ENCODE assay signal across 25 cellular contexts in genomic region chr4:103162176-103162575, GRCh38. TPM values are rescaled to one million over a fixed set of nuclear protein-coding genes. Genes with fewer than 3 reads are reported as not detected.
DNase-seq lines count a peak whose midpoint lies in the region; ATAC-seq, FAIRE-seq and TF ChIP-seq lines count a peak whose summit lies in the region.
"Had no signal": no experiment of that assay in that cellular context is flagged by ENCODE, and none has a peak within 500 bp of the region (broad histone marks: within the 10 kb centered on the region; RNA-seq: fewer than 3 reads in every experiment).

No MANE protein-coding gene starts in this region.

- CTCF ChIA-PET in SK-N-SH (lab: Yijun Ruan, JAX) (no interaction called here), GM12878 (lab: Yijun Ruan, JAX) (interaction anchor here (1.3 to 1.7 kb wide), 2 partner anchors 13 to 22 kb away, joined by 3 to 6 read pairs; no protein-coding TSS in a partner anchor)

- no peak overlapping the region for H3K23ac ChIP-seq in trophoblast cell (ENCODE audit: low read length)

- H2BK120ac ChIP-seq in trophoblast cell (ENCODE audit: insufficient read depth, low read length, poor library complexity) = no peak overlapping the region

- H3K79me2 ChIP-seq in SK-N-SH (ENCODE audit: insufficient read depth) (0 out of 2 replicates have a peak, but pooled peaks cover 5% of the 10 kb centered on the region), GM12878 (ENCODE audit: control insufficient read depth, insufficient read depth, low read length) (no peaks in the 10 kb centered on the region), trophoblast cell (ENCODE audit: control insufficient read depth, insufficient read depth, low read length, poor library complexity) (no peaks in the 10 kb centered on the region)

- ATAC-seq in SK-N-SH treated with all-trans-retinoic acid at 6 μM for 48 hours (no peak), GM12878 (no peak)
- ATAC-seq: A549; CD8-positive, alpha-beta T cell had no signal

- H2AFZ ChIP-seq in SK-N-SH (ENCODE audit: low read depth) (peak overlapping the region; percentile 58; the same call in 1 of the 2 replicates), GM12878 (ENCODE audit: control insufficient read depth, low read depth, low read length) (no peak overlapping the region), trophoblast cell (ENCODE audit: insufficient read depth, low read length, poor library complexity) (no peak overlapping the region)

- H3K36me3 ChIP-seq in SK-N-SH (replicated peaks in 1 of 2; ENCODE audit: control insufficient read depth in 1 of 2, insufficient read depth in 2 of 2, low read length in 1 of 2) = peaks cover 32 to 64% of the 10 kb centered on the region in 2 experiments
- peaks cover 1 to 12% of the 10 kb centered on the region in 2 experiments; a peak in 1 of 4 replicates for H3K36me3 ChIP-seq in GM12878 (ENCODE audit: control insufficient read depth in 2 of 2, insufficient read depth in 2 of 2, low read length in 1 of 2)
- H3K36me3 ChIP-seq in trophoblast cell (ENCODE audit: control insufficient read depth in 1 of 2, insufficient read depth in 2 of 2, low read length in 2 of 2) = peaks cover 3% of the 10 kb centered on the region in 2 experiments

- H3K9me3 ChIP-seq in SK-N-SH (no peaks in the 10 kb centered on the region), GM12878 (replicated peaks; ENCODE audit: control insufficient read depth, insufficient read depth, low read length) (no peaks in the 10 kb centered on the region), trophoblast cell (ENCODE audit: insufficient read depth, low read depth, low read length) (no peaks in the 10 kb centered on the region)
- H3K9me3 ChIP-seq: A549 had no signal

- WGBS in SK-N-SH (ENCODE audit: low lambda C conversion rate) = 98% methylated on average over 2 of the region's 2 CpGs
- WGBS in GM12878 (ENCODE audit: insufficient coverage, insufficient replicate concordance, low lambda C conversion rate, missing lambda C conversion rate) = 94% methylated on average over 2 of the region's 2 CpGs
- WGBS in trophoblast cell (ENCODE audit: extremely low coverage, insufficient coverage, insufficient read length) = no CpG with 5 or more reads among the region's 2 CpGs

- no peak overlapping the region for H3K27ac ChIP-seq in SK-N-SH (ENCODE audit: low read depth in 2 of 2, low read length in 1 of 2)
- no peak overlapping the region for H3K27ac ChIP-seq in GM12878 (ENCODE audit: control insufficient read depth, insufficient read depth)
- no peak overlapping the region for H3K27ac ChIP-seq in trophoblast cell (ENCODE audit: low read depth, low read length)
- H3K27ac ChIP-seq: 22Rv1; A549; BLaER1 treated with 17β-estradiol and CSF1 and Interleukin-3, amounts not matched to agents 10 nM and 100 nM; C4-2B had no signal

- H3K14ac ChIP-seq in trophoblast cell (ENCODE audit: low read length) = no peak overlapping the region

- no peak overlapping the region for H3K18ac ChIP-seq in trophoblast cell (ENCODE audit: low read length)

- SMC1A ChIA-PET in GM12878 (lab: Charles Lee; ENCODE audit: uncharacterized antibody, unreplicated experiment) = interaction anchor here (0.6 to 1.5 kb wide), 2 partner anchors 21 to 1808 kb away, joined by 3 to 7 read pairs; no protein-coding TSS in a partner anchor

- no peak overlapping the region for H2AK5ac ChIP-seq in trophoblast cell (ENCODE audit: low read length)

- no TSS peak for BruUV-seq in GM12878 (replicated peaks; lab: Mats Ljungman, UMichigan)

- no peak overlapping the region for H3K4me2 ChIP-seq in SK-N-SH
- no peak overlapping the region for H3K4me2 ChIP-seq in GM12878 (ENCODE audit: control insufficient read depth, insufficient read depth)
- H3K4me2 ChIP-seq in trophoblast cell (ENCODE audit: low read length) = no peak overlapping the region
- H3K4me2 ChIP-seq: A549; BLaER1 treated with 17β-estradiol and CSF1 and Interleukin-3, amounts not matched to agents 10 nM and 100 nM had no signal

- no peak for DNase-seq in SK-N-SH
- DNase-seq in GM12878 (ENCODE audit: low read depth, low spot score) = no peak
- DNase-seq in frontal cortex (ENCODE audit: low spot score in 2 of 2) = no peak
- DNase-seq in mucosa of gallbladder (ENCODE audit: low spot score) = no peak
- no peak for DNase-seq in trophoblast cell
- no peak for DNase-seq in COLO829 (ENCODE audit: low spot score)
- DNase-seq: AML-193; CD4-positive, alpha-beta T cell; CD8-positive, alpha-beta T cell; COR-L47; DMS 273 treated with DMSO at 0.1 percent for 48 hours; DMS153; DMS53; DMS79; DND-41; EL; GF-D8 had no signal

- H3K79me1 ChIP-seq in trophoblast cell (ENCODE audit: low read length) = no peaks in the 10 kb centered on the region

- no peak overlapping the region for H4K8ac ChIP-seq in trophoblast cell (ENCODE audit: low read depth, low read length)

- H3K4me3 ChIP-seq in SK-N-SH (ENCODE audit: low read depth in 2 of 2, low read length in 1 of 2) = no peak overlapping the region
- no peak overlapping the region for H3K4me3 ChIP-seq in GM12878
- no peak overlapping the region for H3K4me3 ChIP-seq in trophoblast cell (ENCODE audit: low read depth, low read length)
- H3K4me3 ChIP-seq: A549; BLaER1 treated with 17β-estradiol and CSF1 and Interleukin-3, amounts not matched to agents 10 nM and 100 nM had no signal

- FAIRE-seq in G401.6 (lab: Jason Lieb, UNC) (peak; percentile 11), GM12878 (lab: Jason Lieb, UNC) (peak; percentile 64), frontal cortex (lab: Jason Lieb, UNC) (peak; percentile 8)
- FAIRE-seq: A549, GM12892, GM18507 had no signal

- in situ Hi-C loops in GM12878 (cut with MboI) = no loop called here

- H4K20me1 ChIP-seq in SK-N-SH (ENCODE audit: insufficient read depth) (no peaks in the 10 kb centered on the region), GM12878 (ENCODE audit: control insufficient read depth, insufficient read depth) (no peaks in the 10 kb centered on the region)
- H4K20me1 ChIP-seq: BLaER1 treated with 17β-estradiol and CSF1 and Interleukin-3, amounts not matched to agents 10 nM and 100 nM had no signal

- no peak overlapping the region for H3K9ac ChIP-seq in SK-N-SH
- H3K9ac ChIP-seq in GM12878 (ENCODE audit: control insufficient read depth, insufficient read depth, low read length) = no peak overlapping the region
- H3K9ac ChIP-seq in trophoblast cell (ENCODE audit: low read length) = no peak overlapping the region
- H3K9ac ChIP-seq: BLaER1 treated with 17β-estradiol and CSF1 and Interleukin-3, amounts not matched to agents 10 nM and 100 nM had no signal

- no peak overlapping the region for H4K12ac ChIP-seq in trophoblast cell (ENCODE audit: low read depth, low read length)

- TF ChIP-seq CTCF in SK-N-SH (IDR thresholded peaks at IDR 0.05) (no peak), GM12878 (IDR thresholded peaks at IDR 0.05 in 2 of 3, conservative IDR thresholded peaks at IDR 0.05 in 1 of 3; ENCODE audit: control insufficient read depth in 2 of 3, extremely low read depth in 1 of 3, insufficient read depth in 1 of 3, low read depth in 3 of 3, low read length in 3 of 3) (no peak)

- no peak overlapping the region for H2BK5ac ChIP-seq in trophoblast cell (ENCODE audit: low read depth, low read length, poor library complexity)

- intact Hi-C loops in GM12878 (cut with micrococcal nuclease; ENCODE audit: unreplicated experiment) = no loop called here

- H3K27me3 ChIP-seq in SK-N-SH (ENCODE audit: insufficient read depth) = no peaks in the 10 kb centered on the region
- H3K27me3 ChIP-seq in GM12878 (replicated peaks in 1 of 2; ENCODE audit: control insufficient read depth in 2 of 2, insufficient read depth in 2 of 2, low read length in 1 of 2) = no peaks in the 10 kb centered on the region
- no peaks in the 10 kb centered on the region for H3K27me3 ChIP-seq in trophoblast cell (ENCODE audit: insufficient read depth, low read length)
- H3K27me3 ChIP-seq: BLaER1 treated with 17β-estradiol and CSF1 and Interleukin-3, amounts not matched to agents 10 nM and 100 nM had no signal

- H3K9me2 ChIP-seq in SK-N-SH = no peaks in the 10 kb centered on the region

- no peak for TF ChIP-seq EP300 in SK-N-SH (IDR thresholded peaks at IDR 0.05; ENCODE audit: borderline replicate concordance in 1 of 2, low read depth in 1 of 2, low read length in 1 of 2)
- TF ChIP-seq EP300 in GM12878 (IDR thresholded peaks at IDR 0.05; ENCODE audit: borderline replicate concordance in 1 of 2, control insufficient read depth in 1 of 2, low read depth in 2 of 2, low read length in 2 of 2) = no peak

- POLR2A ChIA-PET in SK-N-SH (lab: Yijun Ruan, JAX) = no interaction called here
- POLR2A ChIA-PET in GM12878 (lab: Charles Lee) = no interaction called here

- RAD21 ChIA-PET in GM12878 (lab: Charles Lee; ENCODE audit: unreplicated experiment) = no interaction called here

- TF ChIP-seq RAD21 in SK-N-SH (IDR thresholded peaks at IDR 0.05; ENCODE audit: low read length) (no peak), GM12878 (IDR thresholded peaks at IDR 0.05; ENCODE audit: insufficient read depth, low read depth, low read length) (no peak)

- H2BK12ac ChIP-seq in trophoblast cell (ENCODE audit: low read length) = no peak overlapping the region

- no peak overlapping the region for H3K4ac ChIP-seq in trophoblast cell (ENCODE audit: low read depth, low read length)

- TF ChIP-seq POLR2A in GM12878 (IDR thresholded peaks at IDR 0.05; ENCODE audit: low read depth, low read length) = no peak

- H3K4me1 ChIP-seq in SK-N-SH (ENCODE audit: control insufficient read depth in 1 of 2, insufficient read depth in 2 of 2, low read depth in 1 of 2, low read length in 1 of 2) (0 out of 4 replicates have a peak, but pooled peaks cover 0 to 4% of the 10 kb centered on the region in 2 experiments), GM12878 (ENCODE audit: control insufficient read depth, insufficient read depth, low read length) (no peaks in the 10 kb centered on the region), trophoblast cell (ENCODE audit: control insufficient read depth in 1 of 2, insufficient read depth in 2 of 2, low read length in 2 of 2) (no peaks in the 10 kb centered on the region)
- H3K4me1 ChIP-seq: A549 had no signal

- H4K91ac ChIP-seq in trophoblast cell (ENCODE audit: low read depth, low read length) = no peak overlapping the region

- H3F3A ChIP-seq in SK-N-SH (replicated peaks; ENCODE audit: insufficient read depth) = no peaks in the 10 kb centered on the region

RNA-seq across cellular contexts. Expression of gene CENPE, which starts 36.0 kb away (rescaled TPM):
- 1.3 and 1.7 TPM in 2 replicates for polyA plus RNA-seq in SK-N-SH (2012; rRNA removed)
- polyA plus RNA-seq in SK-N-SH (2012; cell fraction: cytosol; rRNA removed) = 1.8 and 2.7 TPM in 2 replicates
- 0.89 and 1.8 TPM in 2 replicates for polyA plus RNA-seq in SK-N-SH (2012; cell fraction: nucleus; rRNA removed)
- 73.9 and 74.1 TPM in 2 replicates for total RNA-seq in GM12878 (2013; cell fraction: nucleolus; rRNA removed)
- total RNA-seq in GM12878 (2014; rRNA removed) = 20.1 and 29.3 TPM in 2 replicates
- 53.6 and 53.7 TPM in 2 replicates for total RNA-seq in GM12878 (2014; rRNA removed; fragmentation: Illumina TruSeq; extraction: Trizol)
- total RNA-seq in GM12878 (2021) = 35.6 and 42.6 TPM in 2 replicates
- polyA plus RNA-seq in GM12878 (2011; ENCODE audit: low read depth) = 10.8 TPM
- 17.1 and 40.9 TPM in 2 replicates for polyA plus RNA-seq in GM12878 (2011; rRNA removed)
- 2.5 and 3.2 TPM in 2 replicates for polyA plus RNA-seq in GM12878 (2011; cell fraction: cytosol; rRNA removed)
- polyA plus RNA-seq in GM12878 (2011; cell fraction: nucleus; rRNA removed) = 24.7 and 28.0 TPM in 2 replicates
- 7.8 and 11.3 TPM in 2 replicates for polyA plus RNA-seq in GM12878 (2012)
- 30.3 and 49.6 TPM in 2 replicates for polyA plus RNA-seq in GM12878 (2014; fragmentation: Illumina TruSeq; extraction: Trizol)
- 10 to 100 TPM; 10.2 to 17.5 TPM for polyA plus RNA-seq in GM12878 (2014; fragmentation: Nextera tagmentation; extraction: Ambion mirVana)
- 10.8 and 16.9 TPM in 2 replicates for polyA plus RNA-seq in GM12878 (2014; rRNA removed)
- polyA plus RNA-seq in GM12878 (2016; fragmentation: Nextera tagmentation; extraction: Ambion mirVana) = 10 to 100 TPM; 40.6 to 41.4 TPM
- 26.8 and 29.6 TPM in 2 replicates for polyA minus RNA-seq in GM12878 (2011; rRNA and poly(A)+ RNA removed)
- polyA minus RNA-seq in GM12878 (2011; cell fraction: cytosol; rRNA and poly(A)+ RNA removed) = 7.1 and 7.5 TPM in 2 replicates
- polyA minus RNA-seq in GM12878 (2011; cell fraction: nucleus; rRNA and poly(A)+ RNA removed) = 29.7 and 38.2 TPM in 2 replicates
- total RNA-seq in frontal cortex = 3.7 TPM
- 2.2 TPM for total RNA-seq in mucosa of gallbladder
- polyA plus RNA-seq in trophoblast cell (2013) = 16.1 and 16.9 TPM in 2 replicates
